In genomic region chr2:15747698-15748471, GRCh38 we compare ENCODE assay signal across 22 cellular contexts.
DNase-seq lines count a peak whose midpoint lies in the region; ATAC-seq and TF ChIP-seq lines count a peak whose summit lies in the region.
"Had no signal": no experiment of that assay in that cellular context is flagged by ENCODE, and none has a peak within 500 bp of the region (broad histone marks: within the 10 kb centered on the region; RNA-seq: fewer than 3 reads in every experiment).

No MANE protein-coding gene starts in this region.

- no peaks in the 10 kb centered on the region for H3K9me2 ChIP-seq in GM23338 (ENCODE audit: insufficient read depth)

- H3K27me3 Mint-ChIP-seq in GM23338 (ENCODE audit: insufficient read depth, low read depth, poor library complexity) (peaks cover 5% of the 10 kb centered on the region), nephron progenitor cell (ENCODE audit: low read depth, poor library complexity) (peaks cover 12% of the 10 kb centered on the region)

- 0 out of 2 replicates have a peak overlapping the region, but pooled peaks have one; percentile 23 for H3K4me3 ChIP-seq in GM23338
- H3K4me3 ChIP-seq: A549, dorsolateral prefrontal cortex, left ventricle myocardium inferior, mucosa of descending colon, smooth muscle cell had no signal

- H3K27ac Mint-ChIP-seq in GM23338 (peak overlapping the region; percentile 92), nephron progenitor cell (peak overlapping the region; percentile 98)
- H3K27ac Mint-ChIP-seq: activated T-helper 1 cell treated with anti-CD3 and anti-CD28 coated beads, Interleukin-12 subunit alpha, Interleukin-12 subunit beta, Interleukin-2, Interleukin-4 antibody, amounts not matched to agents 30 ng/mL and 10 ng/mL and 1 ng/mL, durations not matched to agents 14 hours and 24 hours and 36 hours; CD8-positive, alpha-beta T cell had no signal

- peak overlapping the region; percentile 45; the same call in 1 of the 2 replicates for H3K27ac ChIP-seq in GM23338 (ENCODE audit: low read depth)
- H3K27ac ChIP-seq: A549, dorsolateral prefrontal cortex, KMS-11, left ventricle myocardium inferior, neutrophil had no signal

- DNase-seq in GM23338 (ENCODE audit: low spot score), result peak; percentile 96
- peak; percentile 95 for DNase-seq in SK-N-DZ (ENCODE audit: low spot score)
- DNase-seq in iPS DF 19.7 (ENCODE audit: low read depth, low spot score), result peak; percentile 80
- DNase-seq in nephron progenitor cell, result peak; percentile 58
- no peak for DNase-seq in NCI-H2171 treated with DMSO at 0.1 percent for 48 hours (lab: John Stamatoyannopoulos, UW)
- no peak for DNase-seq in left lobe of liver (ENCODE audit: low spot score)
- DNase-seq in medulla oblongata (ENCODE audit: extremely low spot score), result no peak
- DNase-seq: activated CD4-positive, alpha-beta T cell treated with anti-CD3 and anti-CD28 coated beads, Interleukin-2, amount 50 U/mL, for 1 hour; activated naive CD4-positive, alpha-beta T cell treated with anti-CD3 and anti-CD28 coated beads, Interleukin-2, amount 50 U/mL, for 16 hours; anterior cingulate cortex; CD8-positive, alpha-beta T cell; central memory CD4-positive, alpha-beta T cell; dorsolateral prefrontal cortex; left ventricle myocardium inferior had no signal

- peak overlapping the region; percentile 95 for H2AFZ ChIP-seq in GM23338

- H3K4me1 Mint-ChIP-seq in GM23338, result peaks cover 17% of the 10 kb centered on the region
- H3K4me1 Mint-ChIP-seq in nephron progenitor cell, result peaks cover 73% of the 10 kb centered on the region

- TF ChIP-seq CTCF in GM23338 (conservative IDR thresholded peaks at IDR 0.05; ENCODE audit: low read depth in 2 of 2) (no peak), nephron progenitor cell (IDR thresholded peaks at IDR 0.05) (no peak)

- H3K4me3 Mint-ChIP-seq in GM23338 (no peak overlapping the region), nephron progenitor cell (no peak overlapping the region)
- H3K4me3 Mint-ChIP-seq: activated T-helper 1 cell treated with anti-CD3 and anti-CD28 coated beads, Interleukin-12 subunit alpha, Interleukin-12 subunit beta, Interleukin-2, Interleukin-4 antibody, amounts not matched to agents 30 ng/mL and 10 ng/mL and 1 ng/mL, durations not matched to agents 14 hours and 24 hours and 36 hours; CD8-positive, alpha-beta T cell had no signal

- H3K27me3 ChIP-seq in GM23338 (ENCODE audit: insufficient read depth), result no peaks in the 10 kb centered on the region
- H3K27me3 ChIP-seq: dorsolateral prefrontal cortex, neutrophil had no signal

- ATAC-seq in GM23338 (peak; percentile 92), HG02588 (IDR thresholded peaks at IDR 0.05; ENCODE audit: unreplicated experiment) (no peak), left lobe of liver (no peak)
- ATAC-seq: CD8-positive, alpha-beta T cell; mucosa of descending colon; SK-N-SH treated with all-trans-retinoic acid at 6 μM for 48 hours had no signal

- H3K36me3 Mint-ChIP-seq in GM23338 (ENCODE audit: low read depth) (no peaks in the 10 kb centered on the region), nephron progenitor cell (ENCODE audit: low read depth) (no peaks in the 10 kb centered on the region)
- H3K36me3 Mint-ChIP-seq: CD8-positive, alpha-beta T cell had no signal

- peak overlapping the region; percentile 65 for H3K4me2 ChIP-seq in GM23338
- H3K4me2 ChIP-seq: A549, KMS-11, smooth muscle cell had no signal

- peaks cover 15% of the 10 kb centered on the region for H3K4me1 ChIP-seq in GM23338 (ENCODE audit: insufficient read depth)
- H3K4me1 ChIP-seq: A549 had no signal

- no peaks in the 10 kb centered on the region for H4K20me1 ChIP-seq in GM23338 (replicated peaks; ENCODE audit: insufficient read depth)

- H3K9me3 Mint-ChIP-seq in GM23338 (no peaks in the 10 kb centered on the region; the same call in 2 of the 3 replicates), nephron progenitor cell (no peaks in the 10 kb centered on the region)
- H3K9me3 Mint-ChIP-seq: activated T-helper 1 cell treated with anti-CD3 and anti-CD28 coated beads, Interleukin-12 subunit alpha, Interleukin-12 subunit beta, Interleukin-2, Interleukin-4 antibody, amounts not matched to agents 30 ng/mL and 10 ng/mL and 1 ng/mL, durations not matched to agents 14 hours and 24 hours and 36 hours; CD8-positive, alpha-beta T cell had no signal

- H3K36me3 ChIP-seq in GM23338 (ENCODE audit: insufficient read depth), result no peaks in the 10 kb centered on the region
- H3K36me3 ChIP-seq: left ventricle myocardium inferior, neutrophil had no signal

- no peaks in the 10 kb centered on the region for H3K79me2 ChIP-seq in GM23338 (replicated peaks; ENCODE audit: insufficient read depth)

- H3F3A ChIP-seq in GM23338 (replicated peaks; ENCODE audit: low read depth), result no peaks in the 10 kb centered on the region

TF ChIP-seq in GM23338, 12 proteins besides CTCF, POLR2A, EP300 and RAD21:
- TF ChIP-seq EZH2 (IDR thresholded peaks at IDR 0.05; ENCODE audit: low read depth, unreplicated experiment) (no peak), REST (IDR thresholded peaks at IDR 0.05; ENCODE audit: unreplicated experiment) (no peak), JUNB (IDR thresholded peaks at IDR 0.05; ENCODE audit: unreplicated experiment) (no peak)

Comparison
In these comparisons a context has a peak if more than half of its experiments do, and no peak if none do; other contexts are left out.
1. DNase-seq: peak in GM23338 (single experiment), SK-N-DZ (single experiment), iPS DF 19.7 (single experiment) and nephron progenitor cell (single experiment); none in NCI-H2171 treated with DMSO at 0.1 percent for 48 hours (single experiment), left lobe of liver (single experiment) and medulla oblongata (single experiment).